ENCODE assay signal across 9 cellular contexts in genomic region chr9:68999393-69000105, GRCh38. TPM values are rescaled to one million over a fixed set of nuclear protein-coding genes. Genes with fewer than 3 reads are reported as not detected.
DNase-seq lines count a peak whose midpoint lies in the region; ATAC-seq and TF ChIP-seq lines count a peak whose summit lies in the region.
"Had no signal": no experiment of that assay in that cellular context is flagged by ENCODE, and none has a peak within 500 bp of the region (broad histone marks: within the 10 kb centered on the region; RNA-seq: fewer than 3 reads in every experiment).

No MANE protein-coding gene starts in this region.

- H4K8ac ChIP-seq in H9 (replicated peaks; ENCODE audit: insufficient read length, low read depth, low read length): no peak overlapping the region

- no peak overlapping the region for H3K56ac ChIP-seq in H9 (ENCODE audit: insufficient read length, low read depth, low read length)

- no peak overlapping the region for H3K4ac ChIP-seq in H9 (ENCODE audit: low read depth, low read length)

- H3K36me3 Mint-ChIP-seq in H9 (ENCODE audit: insufficient read depth in 1 of 3, low read depth in 3 of 3): no peaks in the 10 kb centered on the region
- no peaks in the 10 kb centered on the region for H3K36me3 Mint-ChIP-seq in activated naive CD8-positive, alpha-beta T cell treated with anti-CD3 and anti-CD28 coated beads for 36 hours
- H3K36me3 Mint-ChIP-seq in glutamatergic neuron (ENCODE audit: unreplicated experiment): no peaks in the 10 kb centered on the region
- H3K36me3 Mint-ChIP-seq in progenitor cell of endocrine pancreas (ENCODE audit: insufficient read depth): no peaks in the 10 kb centered on the region

- no peaks in the 10 kb centered on the region for H3K79me1 ChIP-seq in H9 (ENCODE audit: insufficient read depth, low read depth, low read length, poor library complexity, severe bottlenecking)

- no peak overlapping the region for H3K18ac ChIP-seq in H9 (ENCODE audit: insufficient read length, low read depth, low read length)

- no peak overlapping the region for H2AFZ ChIP-seq in H9 (ENCODE audit: low read length)

- WGBS in H9 (ENCODE audit: extremely low coverage, insufficient read length, low lambda C conversion rate): no CpG with 5 or more reads among the region's 10 CpGs

- POLR2A ChIA-PET in GM10248 (lab: Yijun Ruan, JAX): no interaction called here

- H2BK120ac ChIP-seq in H9 (ENCODE audit: low read depth, low read length, poor library complexity, severe bottlenecking): no peak overlapping the region

- H3K4me1 ChIP-seq in H9 (ENCODE audit: insufficient read depth, low read length): no peaks in the 10 kb centered on the region

- H3K4me2 ChIP-seq in H9 (ENCODE audit: insufficient read depth, insufficient read length, low read length): no peak overlapping the region

- H3K23me2 ChIP-seq in H9 (ENCODE audit: insufficient read length, low read depth, low read length, poor library complexity, severe bottlenecking): no peaks in the 10 kb centered on the region

- H2BK5ac ChIP-seq in H9 (ENCODE audit: insufficient read length, low read length): no peak overlapping the region

- H3T11ph ChIP-seq in H9 (ENCODE audit: low read length): no peak overlapping the region

- H3K9ac ChIP-seq in H9 (ENCODE audit: extremely low read depth, insufficient read length, low read length): no peak overlapping the region

- TF ChIP-seq CTCF in GM10248 (IDR thresholded peaks at IDR 0.05; ENCODE audit: control extremely low read depth, extremely low read depth, low read depth, missing control alignments) (peak; percentile 73), H9 (conservative IDR thresholded peaks at IDR 0.05) (peak; percentile 93), glutamatergic neuron (IDR thresholded peaks at IDR 0.05; ENCODE audit: partially characterized antibody, unreplicated experiment) (peak; percentile 52), progenitor cell of endocrine pancreas (IDR thresholded peaks at IDR 0.05; ENCODE audit: unreplicated experiment) (peak; percentile 82)

- H4K5ac ChIP-seq in H9 (ENCODE audit: insufficient read length, low read depth, low read length): no peak overlapping the region

- no peak overlapping the region for H2BK20ac ChIP-seq in H9 (ENCODE audit: low read depth, low read length, poor library complexity, severe bottlenecking)

- no peaks in the 10 kb centered on the region for H3K27me3 ChIP-seq in H9 (ENCODE audit: insufficient read depth, low read length)
- H3K27me3 ChIP-seq in MG63: no peaks in the 10 kb centered on the region

- H4K91ac ChIP-seq in H9 (ENCODE audit: insufficient read length, low read depth, low read length): no peak overlapping the region

- ATAC-seq in SK-N-SH treated with all-trans-retinoic acid at 6 μM for 48 hours: peak; percentile 92

- H3K27me3 Mint-ChIP-seq in H9 (ENCODE audit: low read depth) (no peaks in the 10 kb centered on the region), glutamatergic neuron (ENCODE audit: unreplicated experiment) (no peaks in the 10 kb centered on the region), progenitor cell of endocrine pancreas (peaks cover 9% of the 10 kb centered on the region)
- no peaks in the 10 kb centered on the region for H3K27me3 Mint-ChIP-seq in activated naive CD8-positive, alpha-beta T cell treated with anti-CD3 and anti-CD28 coated beads for 36 hours

- peaks cover 26 to 35% of the 10 kb centered on the region in 2 experiments for H3K4me1 Mint-ChIP-seq in H9
- peaks cover 17% of the 10 kb centered on the region for H3K4me1 Mint-ChIP-seq in activated naive CD8-positive, alpha-beta T cell treated with anti-CD3 and anti-CD28 coated beads for 36 hours
- peaks cover 3% of the 10 kb centered on the region for H3K4me1 Mint-ChIP-seq in glutamatergic neuron (ENCODE audit: low read depth, unreplicated experiment)
- peaks cover 2% of the 10 kb centered on the region for H3K4me1 Mint-ChIP-seq in progenitor cell of endocrine pancreas (ENCODE audit: low read depth)

- no peak overlapping the region for H3K4me3 ChIP-seq in MG63

- no peak overlapping the region for H2BK15ac ChIP-seq in H9 (ENCODE audit: low read depth, low read length)

- no peaks in the 10 kb centered on the region for H3K36me3 ChIP-seq in MG63

- no peak overlapping the region for H3K4me3 Mint-ChIP-seq in H9
- no peak overlapping the region for H3K4me3 Mint-ChIP-seq in activated naive CD8-positive, alpha-beta T cell treated with anti-CD3 and anti-CD28 coated beads for 36 hours
- H3K4me3 Mint-ChIP-seq in glutamatergic neuron (ENCODE audit: unreplicated experiment): no peak overlapping the region
- H3K4me3 Mint-ChIP-seq in progenitor cell of endocrine pancreas (ENCODE audit: low read depth): no peak overlapping the region

- H2AK5ac ChIP-seq in H9 (ENCODE audit: insufficient read length, low read length): no peak overlapping the region

- H2BK12ac ChIP-seq in H9 (ENCODE audit: insufficient read length, low read depth, low read length): no peak overlapping the region

- no peak overlapping the region for H3K27ac ChIP-seq in H9 (ENCODE audit: insufficient read length, low read depth, low read length)

- no peaks in the 10 kb centered on the region for H3K9me3 Mint-ChIP-seq in H9
- H3K9me3 Mint-ChIP-seq in activated naive CD8-positive, alpha-beta T cell treated with anti-CD3 and anti-CD28 coated beads for 36 hours: no peaks in the 10 kb centered on the region
- H3K9me3 Mint-ChIP-seq in glutamatergic neuron (ENCODE audit: unreplicated experiment): no peaks in the 10 kb centered on the region
- no peaks in the 10 kb centered on the region for H3K9me3 Mint-ChIP-seq in progenitor cell of endocrine pancreas (ENCODE audit: low read depth)

- H3K23ac ChIP-seq in H9 (ENCODE audit: insufficient read length, low read depth, low read length): no peak overlapping the region

- no peaks in the 10 kb centered on the region for H3K79me2 ChIP-seq in H9 (ENCODE audit: insufficient read depth, low read length)

- H3K27ac Mint-ChIP-seq in H9 (no peak overlapping the region; a peak in 1 of 7 replicates), glutamatergic neuron (ENCODE audit: unreplicated experiment) (no peak overlapping the region), progenitor cell of endocrine pancreas (no peak overlapping the region)
- no peak overlapping the region for H3K27ac Mint-ChIP-seq in activated naive CD8-positive, alpha-beta T cell treated with anti-CD3 and anti-CD28 coated beads for 36 hours

- H3K14ac ChIP-seq in H9 (ENCODE audit: insufficient read depth, low read length): no peak overlapping the region

- H4K20me1 ChIP-seq in H9 (ENCODE audit: control insufficient read depth, insufficient read depth, insufficient read length): no peaks in the 10 kb centered on the region

- peak; percentile 76 for DNase-seq in GM10248 (ENCODE audit: extremely low spot score)
- peak; percentile 81 for DNase-seq in H9
- peak; percentile 36 for DNase-seq in MG63
- DNase-seq in activated naive CD8-positive, alpha-beta T cell treated with anti-CD3 and anti-CD28 coated beads for 36 hours: peak; percentile 50
- peak; percentile 53 for DNase-seq in glutamatergic neuron
- peak; percentile 46 for DNase-seq in progenitor cell of endocrine pancreas (ENCODE audit: low spot score, unreplicated experiment)
- no peak for DNase-seq in NCI-H187 treated with DMSO at 0.1 percent for 48 hours (lab: John Stamatoyannopoulos, UW)

- CTCF ChIA-PET in GM10248 (lab: Yijun Ruan, JAX): interaction anchor here (0.6 to 3.2 kb wide), 67 partner anchors 9 to 468 kb away, joined by 3 to 34 read pairs (median 4); partner anchors contain the start of genes FXN and PIP5K1B

- no peaks in the 10 kb centered on the region for H3K9me3 ChIP-seq in H9 (ENCODE audit: control insufficient read depth, low read depth, low read length)
- H3K9me3 ChIP-seq in MG63: no peaks in the 10 kb centered on the region

TF ChIP-seq in SK-N-SH treated with all-trans-retinoic acid at 6 μM for 48 hours, 23 proteins besides CTCF, POLR2A, EP300 and RAD21:
- no peak for TF ChIP-seq CSDC2 (CRISPR knock-in tag; IDR thresholded peaks at IDR 0.05)
TF ChIP-seq in SK-N-SH treated with all-trans-retinoic acid at 6 μM for 48 hours: peak in this region for 0.

RNA-seq across cellular contexts. Expression of gene PRKACG, which starts 14.4 kb away (rescaled TPM):
- total RNA-seq in H9 (2021): not detected in 2 replicates
- not detected in 2 replicates for total RNA-seq in MG63 (2014; rRNA removed; shearing (Covaris generic); ENCODE audit: low replicate concordance)
- total RNA-seq in activated naive CD8-positive, alpha-beta T cell treated with anti-CD3 and anti-CD28 coated beads for 36 hours: not detected
- total RNA-seq in glutamatergic neuron (ENCODE audit: unreplicated experiment): not detected
- not detected in 2 replicates for total RNA-seq in progenitor cell of endocrine pancreas
- total RNA-seq: skeletal muscle tissue had no signal

RNA-seq across cellular contexts. Expression of gene FXN, which starts 36.0 kb away (rescaled TPM):
- total RNA-seq in H9 (2021) (34.4 and 36.7 TPM in 2 replicates), glutamatergic neuron (ENCODE audit: unreplicated experiment) (7.1 TPM), progenitor cell of endocrine pancreas (25.7 and 28.6 TPM in 2 replicates)
- total RNA-seq in MG63 (2014; rRNA removed; shearing (Covaris generic); ENCODE audit: low replicate concordance): 9.8 and 23.7 TPM in 2 replicates
- 10 to 100 TPM; 32.0 to 35.9 TPM for total RNA-seq in activated naive CD8-positive, alpha-beta T cell treated with anti-CD3 and anti-CD28 coated beads for 36 hours
